In the genomic region with DNA sequence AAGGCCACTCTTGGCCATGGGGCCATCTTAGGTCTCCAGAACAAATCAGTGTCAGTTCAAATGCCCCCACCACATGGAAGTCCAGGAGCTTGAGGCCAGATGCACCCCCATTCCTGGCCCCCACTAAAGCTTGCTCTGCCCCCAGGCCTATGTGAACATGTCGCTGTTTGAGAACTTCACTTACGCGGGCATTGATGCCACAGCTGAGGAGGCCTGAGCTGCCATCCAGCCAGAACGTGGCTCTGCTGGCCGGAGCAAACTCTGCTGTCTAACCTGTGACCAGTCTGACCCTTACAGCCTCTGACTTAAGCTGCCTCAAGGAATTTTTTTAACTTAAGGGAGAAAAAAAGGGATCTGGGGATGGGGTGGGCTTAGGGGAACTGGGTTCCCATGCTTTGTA, we compare ENCODE assay signal across 32 cellular contexts. TPM values are rescaled to one million over a fixed set of nuclear protein-coding genes. Genes with fewer than 3 reads are reported as not detected.
"Had no signal": no experiment of that assay in that cellular context is flagged by ENCODE, and none has a peak within 500 bp of the region (broad histone marks: within the 10 kb centered on the region; RNA-seq: fewer than 3 reads in every experiment).

No MANE protein-coding gene starts in this region.

- DNase-seq: activated CD4-positive, alpha-beta T cell treated with anti-CD3 and anti-CD28 coated beads, Interleukin-2, amount 10 ng/mL, durations not matched to agents 24 days and 14 days; activated CD4-positive, alpha-beta T cell treated with anti-CD3 and anti-CD28 coated beads, Interleukin-2, amount 50 U/mL, for 4 hours; activated CD8-positive, alpha-beta T cell treated with anti-CD3 and anti-CD28 coated beads for 36 hours; activated gamma-delta T cell treated with Interleukin-2 at 50 U/mL for 16 hours; activated naive CD4-positive, alpha-beta T cell treated with anti-CD3 and anti-CD28 coated beads, Interleukin-2, amount 50 U/mL, for 16 hours; activated naive CD8-positive, alpha-beta T cell treated with anti-CD3 and anti-CD28 coated beads for 36 hours; activated T-cell treated with anti-CD3 and anti-CD28 coated beads, Interleukin-2, amount 50 U/mL, for 1 hour; activated T-cell treated with anti-CD3 and anti-CD28 coated beads, Interleukin-2, amount 50 U/mL, for 72 hours; amniotic stem cell; brain microvascular endothelial cell; Karpas-422; KBM-7; NCI-H1105; NCI-H1417 treated with DMSO at 0.1 percent for 48 hours; NCI-H187 treated with DMSO at 0.1 percent for 48 hours; NCI-H2081; NCI-H2171 treated with DMSO at 0.1 percent for 48 hours; NCI-H226; NCI-H446 treated with DMSO at 0.1 percent for 48 hours; NCI-H524; NCI-H69; NCI-H82; SHP77; SJCRH30 had no signal

- H3K36me3 ChIP-seq: brain microvascular endothelial cell, SJCRH30 had no signal

- H3K27ac ChIP-seq: brain microvascular endothelial cell, SJCRH30, SK-N-MC had no signal

- H3K4me1 ChIP-seq: SJCRH30 had no signal

- FAIRE-seq: TTC549 had no signal

- H3K4me3 ChIP-seq: SJCRH30, SK-N-MC had no signal

- H3K9me3 ChIP-seq: SJCRH30 had no signal

- ATAC-seq: activated CD8-positive, alpha-beta T cell treated with anti-CD3 and anti-CD28 coated beads for 36 hours; activated T-cell treated with anti-CD3 and anti-CD28 coated beads, Interleukin-2, amount 50 U/mL, for 72 hours; activated T-helper 17 cell treated with anti-CD3 and anti-CD28 coated beads, Interleukin-2, amount 50 U/mL, for 72 hours; Panc1 had no signal

- H3K27me3 ChIP-seq: brain microvascular endothelial cell, SJCRH30 had no signal

RNA-seq across cellular contexts. Expression of gene MPL, which starts 15.1 kb away (rescaled TPM):
- total RNA-seq: activated CD4-positive, alpha-beta T cell treated with anti-CD3 and anti-CD28 coated beads, Interleukin-2, amount 10 ng/mL, durations not matched to agents 24 days and 14 days; activated CD8-positive, alpha-beta memory T cell treated with anti-CD3 and anti-CD28 coated beads for 36 hours; activated CD8-positive, alpha-beta T cell treated with anti-CD3 and anti-CD28 coated beads for 36 hours; activated naive CD8-positive, alpha-beta T cell treated with anti-CD3 and anti-CD28 coated beads for 36 hours; activated T-cell treated with anti-CD3 and anti-CD28 coated beads, Interleukin-2, amount 50 U/mL, for 72 hours; activated T-helper 17 cell treated with anti-CD3 and anti-CD28 coated beads, Interleukin-2, amount 50 U/mL, for 72 hours; MCF 10A; RPMI7951; SJCRH30 had no signal

RNA-seq across cellular contexts. Expression of gene TIE1, which starts 21.7 kb away (rescaled TPM):
- total RNA-seq: MCF 10A had no signal

RNA-seq across cellular contexts. Expression of gene C1orf210, which starts 37.1 kb away (rescaled TPM):
- total RNA-seq: activated CD4-positive, alpha-beta T cell treated with anti-CD3 and anti-CD28 coated beads, Interleukin-2, amount 10 ng/mL, durations not matched to agents 24 days and 14 days; activated CD8-positive, alpha-beta memory T cell treated with anti-CD3 and anti-CD28 coated beads for 36 hours; activated CD8-positive, alpha-beta T cell treated with anti-CD3 and anti-CD28 coated beads for 36 hours; activated naive CD8-positive, alpha-beta T cell treated with anti-CD3 and anti-CD28 coated beads for 36 hours; activated T-helper 17 cell treated with anti-CD3 and anti-CD28 coated beads, Interleukin-2, amount 50 U/mL, for 72 hours; aorta; RPMI7951; SJCRH30 had no signal
